In genomic region chr2:88269832-88270231, GRCh38 we compare ENCODE assay signal across 1 cellular context.
TF ChIP-seq lines count a peak whose summit lies in the region.

No MANE protein-coding gene starts in this region.

TF ChIP-seq in HepG2, 621 proteins besides CTCF, POLR2A, EP300 and RAD21 (continued from another document):
- TF ChIP-seq PRDM4 (CRISPR knock-in tag; IDR thresholded peaks at IDR 0.05; ENCODE audit: borderline replicate concordance): no peak
